16 cellular contexts compared by ENCODE assay signal in the genomic region with DNA sequence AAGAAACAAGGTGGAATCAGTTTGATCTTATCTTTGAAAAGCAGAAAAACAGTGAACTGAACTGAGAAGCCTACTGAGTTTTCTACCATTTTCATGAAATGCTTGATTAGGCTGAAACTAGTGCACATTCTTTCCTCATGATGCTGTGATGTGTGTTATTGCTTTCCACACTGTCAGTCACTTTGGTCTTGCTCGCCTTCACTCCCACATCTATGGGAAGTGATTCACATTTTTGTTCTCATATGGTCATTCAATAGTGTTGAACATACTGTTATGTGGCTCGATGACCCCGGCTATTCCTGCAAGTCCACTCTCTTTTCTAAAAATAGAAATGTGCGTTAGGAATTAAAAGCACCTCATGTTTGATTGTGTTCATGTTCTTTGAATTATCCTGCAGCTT.
A peak's percentile ranks its signal among the peaks of the same experiment; 100 is the strongest.
DNase-seq lines count a peak whose midpoint lies in the region; ATAC-seq and TF ChIP-seq lines count a peak whose summit lies in the region.
"Had no signal": no experiment of that assay in that cellular context is flagged by ENCODE, and none has a peak within 500 bp of the region (broad histone marks: within the 10 kb centered on the region; RNA-seq: fewer than 3 reads in every experiment).

No MANE protein-coding gene starts in this region.

- POLR2A ChIA-PET in BJ (lab: Charles Lee) = no interaction called here

- CTCF ChIA-PET in BJ (lab: Yijun Ruan, JAX) = interaction anchor here (0.9 to 2.3 kb wide), 4 partner anchors 10 to 127 kb away, joined by 3 to 9 read pairs (median 3); no protein-coding TSS in a partner anchor

- no peaks in the 10 kb centered on the region for H3K36me3 Mint-ChIP-seq in mesothelial cell of epicardium
- H3K36me3 Mint-ChIP-seq: activated naive CD8-positive, alpha-beta T cell had no signal

- ATAC-seq in GM21526 (IDR thresholded peaks at IDR 0.05; ENCODE audit: low FRiP score, unreplicated experiment) = no peak
- no peak for ATAC-seq in HG02884 (IDR thresholded peaks at IDR 0.05; ENCODE audit: unreplicated experiment)

- no peaks in the 10 kb centered on the region for H3K27me3 ChIP-seq in BJ (ENCODE audit: control insufficient read depth, insufficient read depth, low read length)
- H3K27me3 ChIP-seq: BLaER1, neural progenitor cell, Peyer's patch had no signal

- peak overlapping the region; percentile 26 for H3K27ac Mint-ChIP-seq in mesothelial cell of epicardium
- H3K27ac Mint-ChIP-seq: activated naive CD8-positive, alpha-beta T cell; endodermal cell; neural progenitor cell had no signal

- peak overlapping the region; percentile 32 for H3K27ac ChIP-seq in epithelial cell of prostate
- H3K27ac ChIP-seq: BLaER1, HL-60, neural progenitor cell, Peyer's patch had no signal

- H3K4me3 Mint-ChIP-seq in mesothelial cell of epicardium = no peak overlapping the region
- H3K4me3 Mint-ChIP-seq: activated naive CD8-positive, alpha-beta T cell; endodermal cell; neural progenitor cell had no signal

- no peaks in the 10 kb centered on the region for H3K27me3 Mint-ChIP-seq in mesothelial cell of epicardium (ENCODE audit: low read depth)
- H3K27me3 Mint-ChIP-seq: activated naive CD8-positive, alpha-beta T cell had no signal

- peaks cover 4% of the 10 kb centered on the region for H3K9me3 Mint-ChIP-seq in mesothelial cell of epicardium
- H3K9me3 Mint-ChIP-seq: endodermal cell had no signal

- TF ChIP-seq CTCF in BJ (IDR thresholded peaks at IDR 0.05; ENCODE audit: insufficient read depth, low read depth, low read length) (no peak), mesothelial cell of epicardium (IDR thresholded peaks at IDR 0.05; ENCODE audit: unreplicated experiment) (no peak)

- H3K4me3 ChIP-seq in BJ (ENCODE audit: low read depth, low read length) = no peak overlapping the region
- H3K4me3 ChIP-seq: BLaER1, neural progenitor cell, Peyer's patch had no signal

- H3K4me1 Mint-ChIP-seq in mesothelial cell of epicardium = peaks cover 23% of the 10 kb centered on the region

- H3K36me3 ChIP-seq in BJ (ENCODE audit: control insufficient read depth, insufficient read depth, low read length) = no peaks in the 10 kb centered on the region
- H3K36me3 ChIP-seq: BLaER1, neural progenitor cell, Peyer's patch had no signal

- peak; percentile 80 for DNase-seq in BJ (ENCODE audit: low read depth)
- DNase-seq in RPMI7951 (ENCODE audit: low read depth) = peak; percentile 77
- no peak for DNase-seq in epithelial cell of prostate (ENCODE audit: low read depth, low spot score)
- no peak for DNase-seq in mesothelial cell of epicardium (ENCODE audit: low spot score in 2 of 2, unreplicated experiment in 2 of 2)
- no peak for DNase-seq in NCI-H774 (lab: John Stamatoyannopoulos, UW)
- DNase-seq in DMS 273 (lab: John Stamatoyannopoulos, UW; ENCODE audit: unreplicated experiment) = no peak
- DNase-seq: endodermal cell, NCI-H1092 treated with DMSO at 0.1 percent for 48 hours, NCI-H510A, Peyer's patch had no signal

Comparison
In these comparisons a context has a peak if more than half of its experiments do, and no peak if none do; other contexts are left out.
1. DNase-seq: peak in BJ (single experiment) and RPMI7951 (single experiment); none in epithelial cell of prostate (single experiment), mesothelial cell of epicardium (0 of 2), NCI-H774 (single experiment) and DMS 273 (single experiment).